Comparison of ENCODE assay signal across 19 cellular contexts in genomic region chr1:30731806-30732276, GRCh38. TPM values are rescaled to one million over a fixed set of nuclear protein-coding genes. Genes with fewer than 3 reads are reported as not detected.
DNase-seq lines count a peak whose midpoint lies in the region; ATAC-seq, FAIRE-seq and TF ChIP-seq lines count a peak whose summit lies in the region.
"Had no signal": no experiment of that assay in that cellular context is flagged by ENCODE, and none has a peak within 500 bp of the region (broad histone marks: within the 10 kb centered on the region; RNA-seq: fewer than 3 reads in every experiment).

No MANE protein-coding gene starts in this region.

- peaks cover 0 to 2% (median 0%) of the 10 kb centered on the region in 8 donors for H3K9me3 Mint-ChIP-seq in CD4-positive, alpha-beta memory T cell
- no peaks in the 10 kb centered on the region for H3K9me3 Mint-ChIP-seq in IgD-negative memory B cell
- H3K9me3 Mint-ChIP-seq: nephron progenitor cell had no signal

- no peaks in the 10 kb centered on the region for H3K9me1 ChIP-seq in K562 (ENCODE audit: control insufficient read depth, insufficient read depth, low read length)

- no peak overlapping the region for H4K8ac ChIP-seq in trophoblast cell (ENCODE audit: low read depth, low read length)

- TF ChIP-seq CTCF in K562 (IDR thresholded peaks at IDR 0.05 in 2 of 3, conservative IDR thresholded peaks at IDR 0.05 in 1 of 3; ENCODE audit: insufficient read depth in 2 of 3, low read depth in 1 of 3, low read length in 3 of 3): no peak

- H3K79me1 ChIP-seq in trophoblast cell (ENCODE audit: low read length): no peaks in the 10 kb centered on the region

- no peak overlapping the region for H4K91ac ChIP-seq in trophoblast cell (ENCODE audit: low read depth, low read length)

- intact Hi-C loops in CD4-positive, alpha-beta memory T cell (cut with micrococcal nuclease): no loop called here
- intact Hi-C loops in K562 (cut with micrococcal nuclease): loop anchor here (2.0 kb wide), 2 partner anchors 37 to 47 kb away; no protein-coding TSS in a partner anchor

- DNase-seq in CD4-positive, alpha-beta memory T cell: no peak
- DNase-seq in K562 (ENCODE audit: extremely low read depth in 1 of 4, low spot score in 3 of 4): peak; percentile 78 to 88 (median 83)
- DNase-seq in trophoblast cell: no peak
- DNase-seq in NCI-H446 treated with DMSO at 0.1 percent for 48 hours (lab: John Stamatoyannopoulos, UW): no peak
- DNase-seq in GDM1 (lab: John Stamatoyannopoulos, UW): no peak
- DNase-seq in DMS 273 (lab: John Stamatoyannopoulos, UW; ENCODE audit: unreplicated experiment): no peak
- DNase-seq: activated CD8-positive, alpha-beta memory T cell treated with anti-CD3 and anti-CD28 coated beads, Interleukin-2, amount 50 U/mL, for 48 hours; aorta; colonic mucosa; gastrocnemius medialis; NCI-H2029 treated with DMSO at 0.1 percent for 48 hours; NCI-H69; nephron progenitor cell; PC-3 had no signal

- H2BK5ac ChIP-seq in trophoblast cell (ENCODE audit: low read depth, low read length, poor library complexity): no peak overlapping the region

- H3K9ac ChIP-seq in K562 (ENCODE audit: insufficient read depth in 1 of 2, low read depth in 2 of 2, low read length in 2 of 2) (peak overlapping the region; percentile 62 to 64), trophoblast cell (ENCODE audit: low read length) (no peak overlapping the region)

- BruUV-seq in K562 (replicated peaks; lab: Mats Ljungman, UMichigan): no TSS peak

- H3K18ac ChIP-seq in trophoblast cell (ENCODE audit: low read length): no peak overlapping the region

- no peak; the same call in 1 of the 2 replicates for TF ChIP-seq POLR2A in K562 (conservative IDR thresholded peaks at IDR 0.05)

- H3K4me3 ChIP-seq in CD4-positive, alpha-beta memory T cell (ENCODE audit: low read length in 2 of 2): no peak overlapping the region
- H3K4me3 ChIP-seq in K562: peak overlapping the region; percentile 26
- peak overlapping the region; percentile 2 for H3K4me3 ChIP-seq in trophoblast cell (ENCODE audit: low read depth, low read length)
- H3K4me3 ChIP-seq: colonic mucosa, gastrocnemius medialis, lung, thoracic aorta had no signal

- peaks cover 45% of the 10 kb centered on the region for H3K36me3 ChIP-seq in CD4-positive, alpha-beta memory T cell (ENCODE audit: insufficient read depth, low read length)
- peaks cover 18% of the 10 kb centered on the region; the same call in 2 of the 3 replicates for H3K36me3 ChIP-seq in K562 (ENCODE audit: control insufficient read depth, insufficient read depth, low read length)
- H3K36me3 ChIP-seq in trophoblast cell (ENCODE audit: control insufficient read depth in 1 of 2, insufficient read depth in 2 of 2, low read length in 2 of 2): no peaks in the 10 kb centered on the region
- H3K36me3 ChIP-seq: colonic mucosa, gastrocnemius medialis had no signal

- no peak overlapping the region for H3K27ac ChIP-seq in CD4-positive, alpha-beta memory T cell (ENCODE audit: low read depth, low read length)
- peak overlapping the region; percentile 50 for H3K27ac ChIP-seq in K562 (ENCODE audit: extremely low read depth, low read depth, low read length)
- no peak overlapping the region for H3K27ac ChIP-seq in trophoblast cell (ENCODE audit: low read depth, low read length)
- H3K27ac ChIP-seq: colonic mucosa, gastrocnemius medialis, thoracic aorta had no signal

- no peak; a peak in 1 of 4 replicates for TF ChIP-seq RAD21 in K562 (CRISPR knock-in tag; conservative IDR thresholded peaks at IDR 0.05 in 1 of 2, IDR thresholded peaks at IDR 0.05 in 1 of 2)

- no peaks in the 10 kb centered on the region for H3K9me3 ChIP-seq in CD4-positive, alpha-beta memory T cell (ENCODE audit: control insufficient read depth in 1 of 2, low read length in 2 of 2)
- H3K9me3 ChIP-seq in K562 (replicated peaks; ENCODE audit: control insufficient read depth, insufficient read depth, low read depth, low read length) (no peaks in the 10 kb centered on the region), trophoblast cell (ENCODE audit: insufficient read depth, low read depth, low read length) (no peaks in the 10 kb centered on the region)
- H3K9me3 ChIP-seq: colonic mucosa, gastrocnemius medialis, thoracic aorta had no signal

- H3K27ac Mint-ChIP-seq in CD4-positive, alpha-beta memory T cell: peak overlapping the region; percentile 25 to 87 (median 83)
- H3K27ac Mint-ChIP-seq in IgD-negative memory B cell: peak overlapping the region; percentile 88 to 95 (median 92)

- POLR2A ChIA-PET in CD4-positive, alpha-beta memory T cell (lab: Charles Lee; ENCODE audit: partially characterized antibody): interaction anchor here (1.2 to 37.5 kb wide), 5 partner anchors 9 to 50 kb away, joined by 4 to 1160 read pairs (median 7); partner anchors contain the start of gene LAPTM5
- POLR2A ChIA-PET in K562 (lab: Yijun Ruan, JAX): interaction anchor here (0.6 to 5.2 kb wide), 10 partner anchors 7 to 463 kb away, joined by 3 to 51 read pairs (median 5); partner anchors contain the start of gene LAPTM5

- H3K23ac ChIP-seq in trophoblast cell (ENCODE audit: low read length): no peak overlapping the region

- ATAC-seq in K562: peak; percentile 62
- ATAC-seq: gastrocnemius medialis, HCT116, HepG2, PC-3 had no signal

- H4K12ac ChIP-seq in trophoblast cell (ENCODE audit: low read depth, low read length): no peak overlapping the region

- H2AK5ac ChIP-seq in trophoblast cell (ENCODE audit: low read length): no peak overlapping the region

- H3K14ac ChIP-seq in trophoblast cell (ENCODE audit: low read length): no peak overlapping the region

- no peak overlapping the region for H2BK12ac ChIP-seq in trophoblast cell (ENCODE audit: low read length)

- H3K4ac ChIP-seq in trophoblast cell (ENCODE audit: low read depth, low read length): no peak overlapping the region

- in situ Hi-C loops in K562 (cut with MboI): no loop called here

- H3K27me3 ChIP-seq in CD4-positive, alpha-beta memory T cell (ENCODE audit: insufficient read depth, low read length): no peaks in the 10 kb centered on the region
- H3K27me3 ChIP-seq in K562 (ENCODE audit: control insufficient read depth in 2 of 2, insufficient read depth in 2 of 2, low read length in 2 of 2) (no peaks in the 10 kb centered on the region), trophoblast cell (ENCODE audit: insufficient read depth, low read length) (no peaks in the 10 kb centered on the region)
- H3K27me3 ChIP-seq: colonic mucosa, gastrocnemius medialis had no signal

- H4K20me1 ChIP-seq in K562 (replicated peaks; ENCODE audit: control insufficient read depth, insufficient read depth, low read length): no peaks in the 10 kb centered on the region

- H3K79me2 ChIP-seq in K562 (ENCODE audit: control insufficient read depth, insufficient read depth, low read length): no peaks in the 10 kb centered on the region
- H3K79me2 ChIP-seq in trophoblast cell (ENCODE audit: control insufficient read depth, insufficient read depth, low read length, poor library complexity): no peaks in the 10 kb centered on the region

- no peak for TF ChIP-seq EP300 in K562 (IDR thresholded peaks at IDR 0.05; ENCODE audit: low read length)

- peak overlapping the region; percentile 85 for H3K4me2 ChIP-seq in K562 (ENCODE audit: insufficient read depth, low read length)
- no peak overlapping the region for H3K4me2 ChIP-seq in trophoblast cell (ENCODE audit: low read length)

- H2AFZ ChIP-seq in K562 (ENCODE audit: low read depth, low read length): peak overlapping the region; percentile 75
- H2AFZ ChIP-seq in trophoblast cell (ENCODE audit: insufficient read depth, low read length, poor library complexity): no peak overlapping the region

- CTCF ChIA-PET in CD4-positive, alpha-beta memory T cell (lab: Charles Lee; ENCODE audit: partially characterized antibody): interaction anchor here (0.9 to 2.6 kb wide), 5 partner anchors 12 to 48 kb away, joined by 3 to 11 read pairs (median 7); no protein-coding TSS in a partner anchor
- CTCF ChIA-PET in K562 (lab: Yijun Ruan, JAX; ENCODE audit: low intra/inter-chr PET ratio): no interaction called here

- FAIRE-seq in K562 (lab: Jason Lieb, UNC): peak; percentile 87
- FAIRE-seq: HepG2 had no signal

- H3K4me3 Mint-ChIP-seq in CD4-positive, alpha-beta memory T cell: peak overlapping the region in 1 of 8 donors; percentile 25
- H3K4me3 Mint-ChIP-seq in IgD-negative memory B cell: peak overlapping the region in 3 of 4 donors; percentile 63 to 84 (median 77)
- H3K4me3 Mint-ChIP-seq: nephron progenitor cell had no signal

- no peak overlapping the region for H2BK120ac ChIP-seq in trophoblast cell (ENCODE audit: insufficient read depth, low read length, poor library complexity)

- peaks cover 8 to 30% (median 20%) of the 10 kb centered on the region in 4 donors for H3K4me1 Mint-ChIP-seq in CD4-positive, alpha-beta memory T cell
- H3K4me1 Mint-ChIP-seq in IgD-negative memory B cell: peaks cover 38 to 60% (median 46%) of the 10 kb centered on the region in 3 donors

- H3K4me1 ChIP-seq in CD4-positive, alpha-beta memory T cell (ENCODE audit: insufficient read depth, low read length): peaks cover 16% of the 10 kb centered on the region
- H3K4me1 ChIP-seq in K562 (replicated peaks in 1 of 2; ENCODE audit: control insufficient read depth in 2 of 2, insufficient read depth in 2 of 2, low read length in 2 of 2): peaks cover 60 to 69% of the 10 kb centered on the region in 2 experiments
- H3K4me1 ChIP-seq in trophoblast cell (ENCODE audit: control insufficient read depth in 1 of 2, insufficient read depth in 2 of 2, low read length in 2 of 2): peaks cover 5% of the 10 kb centered on the region in 2 experiments
- H3K4me1 ChIP-seq: colonic mucosa, gastrocnemius medialis had no signal

- 7% methylated on average over 7 of the region's 8 CpGs for WGBS in K562 (ENCODE audit: insufficient coverage, low coverage, missing lambda C conversion rate)
- WGBS in trophoblast cell (ENCODE audit: extremely low coverage, insufficient coverage, insufficient read length): 100% methylated on average over 1 of the region's 8 CpGs

- no peaks in the 10 kb centered on the region for H3K27me3 Mint-ChIP-seq in CD4-positive, alpha-beta memory T cell
- peaks cover 2% of the 10 kb centered on the region for H3K27me3 Mint-ChIP-seq in IgD-negative memory B cell

- H3K36me3 Mint-ChIP-seq in CD4-positive, alpha-beta memory T cell: peaks cover 38 to 55% of the 10 kb centered on the region in 2 donors
- H3K36me3 Mint-ChIP-seq in IgD-negative memory B cell: no peaks in the 10 kb centered on the region

RNA-seq across cellular contexts. Expression of gene MATN1, which starts 8.5 kb away (rescaled TPM):
- under 1 TPM in 1 of 2 experiments, not detected in 1; 0.12 TPM for total RNA-seq in CD4-positive, alpha-beta memory T cell
- polyA plus RNA-seq in CD4-positive, alpha-beta memory T cell: 1 to 10 TPM in 1 of 2 donors, under 1 TPM in 1; 0.53 to 1.2 TPM
- polyA plus RNA-seq in IgD-negative memory B cell (not detected), K562 (2011; rRNA removed) (0.89 and 1.5 TPM in 2 replicates), K562 (2014; fragmentation: Illumina TruSeq; extraction: Trizol) (1.1 and 1.6 TPM in 2 replicates), K562 (2014; fragmentation: Nextera tagmentation; extraction: Ambion mirVana) (under 1 TPM; 0.10 to 0.18 TPM), K562 (2014; rRNA removed) (1.6 and 3.6 TPM in 2 replicates)
- 2.0 and 5.9 TPM in 2 replicates for total RNA-seq in K562 (2011; cell fraction: chromatin; rRNA removed; ENCODE audit: low replicate concordance)
- total RNA-seq in K562 (2011; cell fraction: nucleolus; rRNA removed): 4.5 and 5.4 TPM in 2 replicates
- total RNA-seq in K562 (2011; cell fraction: nucleoplasm; rRNA removed): 2.7 and 4.0 TPM in 2 replicates
- total RNA-seq in K562 (2014; rRNA removed) (1.8 and 1.9 TPM in 2 replicates), K562 (2014; rRNA removed; fragmentation: Illumina TruSeq; extraction: Trizol) (0.45 and 0.51 TPM in 2 replicates), K562 (2015; rRNA removed; fragmentation: Illumina TruSeq; extraction: Trizol) (0.79 and 1.2 TPM in 2 replicates), K562 (2021) (1.8 and 2.3 TPM in 2 replicates)
- 0.78 and 2.4 TPM in 2 replicates for polyA plus RNA-seq in K562 (2011; cell fraction: cytosol; rRNA removed)
- polyA plus RNA-seq in K562 (2011; cell fraction: nucleus; rRNA removed): 3.5 and 9.8 TPM in 2 replicates
- polyA plus RNA-seq in K562 (2012): 1.9 and 2.4 TPM in 2 replicates
- 0.48 and 0.88 TPM in 2 replicates for polyA minus RNA-seq in K562 (2011; rRNA and poly(A)+ RNA removed)
- polyA minus RNA-seq in K562 (2011; cell fraction: cytosol; rRNA and poly(A)+ RNA removed): 1.4 and 1.6 TPM in 2 replicates
- 1.4 and 3.4 TPM in 2 replicates for polyA minus RNA-seq in K562 (2011; cell fraction: nucleus; rRNA and poly(A)+ RNA removed)
- polyA plus RNA-seq in trophoblast cell (2013): 0.04 and 0.10 TPM in 2 replicates
- total RNA-seq: colonic mucosa, gastrocnemius medialis, PC-3 had no signal
- polyA plus RNA-seq: aorta had no signal

RNA-seq across cellular contexts. Expression of gene LAPTM5, which starts 25.7 kb away (rescaled TPM):
- 100 to 1,000 TPM; 587 to 608 TPM for total RNA-seq in CD4-positive, alpha-beta memory T cell
- 100 to 1,000 TPM; 563 to 851 TPM for polyA plus RNA-seq in CD4-positive, alpha-beta memory T cell
- polyA plus RNA-seq in IgD-negative memory B cell (1,002 TPM), K562 (2011; rRNA removed) (42.5 and 418 TPM in 2 replicates), K562 (2014; fragmentation: Illumina TruSeq; extraction: Trizol) (44.5 and 47.3 TPM in 2 replicates), K562 (2014; fragmentation: Nextera tagmentation; extraction: Ambion mirVana) (1 to 10 TPM; 2.4 to 4.8 TPM), K562 (2014; rRNA removed) (20.3 and 22.2 TPM in 2 replicates)
- total RNA-seq in K562 (2011; cell fraction: chromatin; rRNA removed; ENCODE audit: low replicate concordance): 11.2 and 16.2 TPM in 2 replicates
- total RNA-seq in K562 (2011; cell fraction: nucleolus; rRNA removed): 19.8 and 22.9 TPM in 2 replicates
- 20.3 and 27.1 TPM in 2 replicates for total RNA-seq in K562 (2011; cell fraction: nucleoplasm; rRNA removed)
- total RNA-seq in K562 (2014; rRNA removed) (10.7 and 12.3 TPM in 2 replicates), K562 (2014; rRNA removed; fragmentation: Illumina TruSeq; extraction: Trizol) (11.7 and 13.2 TPM in 2 replicates), K562 (2015; rRNA removed; fragmentation: Illumina TruSeq; extraction: Trizol) (44.3 and 44.7 TPM in 2 replicates), K562 (2021) (30.3 and 33.8 TPM in 2 replicates)
- polyA plus RNA-seq in K562 (2011; cell fraction: cytosol; rRNA removed): 103 and 599 TPM in 2 replicates
- 41.2 and 275 TPM in 2 replicates for polyA plus RNA-seq in K562 (2011; cell fraction: nucleus; rRNA removed)
- 63.5 and 133 TPM in 2 replicates for polyA plus RNA-seq in K562 (2012)
- polyA minus RNA-seq in K562 (2011; rRNA and poly(A)+ RNA removed): 72.1 and 524 TPM in 2 replicates
- 41.0 and 310 TPM in 2 replicates for polyA minus RNA-seq in K562 (2011; cell fraction: cytosol; rRNA and poly(A)+ RNA removed)
- polyA minus RNA-seq in K562 (2011; cell fraction: nucleus; rRNA and poly(A)+ RNA removed): 7.7 and 80.9 TPM in 2 replicates
- polyA plus RNA-seq in trophoblast cell (2013): 0.30 and 0.33 TPM in 2 replicates
- total RNA-seq: PC-3 had no signal

Comparison
In these comparisons a context has a peak if more than half of its experiments do, and no peak if none do; other contexts are left out.
1. DNase-seq: peak in K562 (4 of 4); none in CD4-positive, alpha-beta memory T cell (0 of 5), trophoblast cell (0 of 2), NCI-H446 treated with DMSO at 0.1 percent for 48 hours (single experiment), GDM1 (single experiment) and DMS 273 (single experiment).
2. H3K4me3 ChIP-seq: peak in K562 (single experiment) and trophoblast cell (single experiment); none in CD4-positive, alpha-beta memory T cell (0 of 2).